ENCODE assay signal across 26 cellular contexts in the genomic region with DNA sequence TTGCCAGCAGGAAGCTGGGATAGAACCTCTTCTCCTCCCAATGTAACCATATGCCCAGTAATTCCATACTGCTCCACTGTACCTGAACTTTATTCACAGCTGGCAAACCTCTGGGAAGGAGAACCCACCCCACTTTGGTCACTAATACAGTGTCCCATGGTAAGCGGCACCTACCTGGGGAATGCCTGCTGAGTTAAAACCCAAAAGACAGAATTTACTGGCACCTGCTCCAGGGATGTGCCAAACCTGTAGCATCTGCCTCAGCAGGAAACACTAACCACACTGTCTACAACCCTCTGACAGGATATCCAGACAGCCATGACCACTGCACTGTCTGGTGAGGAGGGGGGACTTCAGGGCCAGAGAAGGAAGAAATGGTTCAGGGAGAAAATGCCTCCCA. TPM values are rescaled to one million over a fixed set of nuclear protein-coding genes. Genes with fewer than 3 reads are reported as not detected.
A peak's percentile ranks its signal among the peaks of the same experiment; 100 is the strongest.
DNase-seq lines count a peak whose midpoint lies in the region; ATAC-seq and TF ChIP-seq lines count a peak whose summit lies in the region.
"Had no signal": no experiment of that assay in that cellular context is flagged by ENCODE, and none has a peak within 500 bp of the region (broad histone marks: within the 10 kb centered on the region; RNA-seq: fewer than 3 reads in every experiment).

No MANE protein-coding gene starts in this region.

- peaks cover 82% of the 10 kb centered on the region for H3K36me3 Mint-ChIP-seq in activated CD4-positive, alpha-beta T cell treated with anti-CD3 and anti-CD28 coated beads, Interleukin-2, amount 10 ng/mL, durations not matched to agents 24 days and 14 days (ENCODE audit: low read depth)
- peaks cover 79% of the 10 kb centered on the region for H3K36me3 Mint-ChIP-seq in activated CD4-positive, alpha-beta memory T cell treated with anti-CD3 and anti-CD28 coated beads for 36 hours
- H3K36me3 Mint-ChIP-seq in effector memory CD8-positive, alpha-beta T cell (ENCODE audit: insufficient read depth), result peaks cover 100% of the 10 kb centered on the region
- H3K36me3 Mint-ChIP-seq in Caco-2 (ENCODE audit: insufficient read depth, unreplicated experiment), result peaks cover 73% of the 10 kb centered on the region

- CTCF ChIA-PET in activated CD4-positive, alpha-beta memory T cell treated with anti-CD3 and anti-CD28 coated beads for 36 hours (lab: Charles Lee), result interaction anchor here (0.9 to 4.9 kb wide), 4 partner anchors 10 to 83 kb away, joined by 3 to 34 read pairs (median 22); no protein-coding TSS in a partner anchor
- CTCF ChIA-PET in Caco-2 (lab: Charles Lee), result no interaction called here

- H3K27me3 Mint-ChIP-seq in activated CD4-positive, alpha-beta T cell treated with anti-CD3 and anti-CD28 coated beads, Interleukin-2, amount 10 ng/mL, durations not matched to agents 24 days and 14 days, result no peaks in the 10 kb centered on the region
- H3K27me3 Mint-ChIP-seq in activated CD4-positive, alpha-beta memory T cell treated with anti-CD3 and anti-CD28 coated beads for 36 hours, result no peaks in the 10 kb centered on the region
- H3K27me3 Mint-ChIP-seq in effector memory CD8-positive, alpha-beta T cell, result no peaks in the 10 kb centered on the region
- no peaks in the 10 kb centered on the region for H3K27me3 Mint-ChIP-seq in Caco-2 (ENCODE audit: insufficient read depth, unreplicated experiment)
- H3K27me3 Mint-ChIP-seq: dendritic cell treated with granulocyte-macrophage colony-stimulating factor and Interleukin-4, amounts not matched to agents 40 ng/mL and 50 ng/mL, for 4 days had no signal

- DNase-seq in activated CD4-positive, alpha-beta T cell treated with anti-CD3 and anti-CD28 coated beads, Interleukin-2, amount 10 ng/mL, durations not matched to agents 24 days and 14 days, result no peak
- no peak for DNase-seq in activated CD4-positive, alpha-beta T cell treated with anti-CD3 and anti-CD28 coated beads for 48 hours
- DNase-seq in Ammon's horn (ENCODE audit: low spot score), result peak; percentile 1
- no peak for DNase-seq in activated CD4-positive, alpha-beta memory T cell treated with anti-CD3 and anti-CD28 coated beads for 36 hours
- DNase-seq in effector memory CD8-positive, alpha-beta T cell, result no peak
- no peak for DNase-seq in Caco-2
- no peak for DNase-seq in AML-193 (lab: John Stamatoyannopoulos, UW)
- DNase-seq: activated CD4-positive, alpha-beta T cell treated with anti-CD3 and anti-CD28 coated beads, Interleukin-2, amount 50 U/mL, for 1 hour; amniotic stem cell; HCEC 1CT; IMR-90; left cardiac atrium; mesenchymal stem cell; NCI-H2081; NCI-H345; NCI-H82; pancreas; right cardiac atrium; stimulated activated CD4-positive, alpha-beta T cell treated with anti-CD3 and anti-CD28 coated beads, Interleukin-15, amount 100 ng/mL, for 24 hours had no signal

- POLR2A ChIA-PET in activated CD4-positive, alpha-beta memory T cell treated with anti-CD3 and anti-CD28 coated beads for 36 hours (lab: Charles Lee), result no interaction called here
- POLR2A ChIA-PET in Caco-2 (lab: Charles Lee), result no interaction called here

- TF ChIP-seq CTCF in Caco-2 (IDR thresholded peaks at IDR 0.05; ENCODE audit: insufficient read depth in 1 of 2, low read depth in 1 of 2, low read length in 1 of 2, severe bottlenecking in 1 of 2, unreplicated experiment in 1 of 2), result no peak

- BruUV-seq in Caco-2 (replicated peaks; lab: Mats Ljungman, UMichigan), result no TSS peak

- peaks cover 3% of the 10 kb centered on the region for H3K36me3 ChIP-seq in Caco-2 (ENCODE audit: control insufficient read depth, insufficient read depth, low read length)

- intact Hi-C loops in activated CD4-positive, alpha-beta T cell treated with anti-CD3 and anti-CD28 coated beads, Interleukin-2, amount 10 ng/mL, durations not matched to agents 24 days and 14 days (cut with micrococcal nuclease), result no loop called here
- intact Hi-C loops in activated CD4-positive, alpha-beta memory T cell treated with anti-CD3 and anti-CD28 coated beads for 36 hours (cut with micrococcal nuclease), result no loop called here
- intact Hi-C loops in Caco-2 (cut with micrococcal nuclease; ENCODE audit: unreplicated experiment), result no loop called here

- H3K4me1 Mint-ChIP-seq in activated CD4-positive, alpha-beta T cell treated with anti-CD3 and anti-CD28 coated beads, Interleukin-2, amount 10 ng/mL, durations not matched to agents 24 days and 14 days, result peaks cover 53% of the 10 kb centered on the region
- H3K4me1 Mint-ChIP-seq in activated CD4-positive, alpha-beta memory T cell treated with anti-CD3 and anti-CD28 coated beads for 36 hours (ENCODE audit: low read depth), result peaks cover 54% of the 10 kb centered on the region
- peaks cover 34 to 43% of the 10 kb centered on the region in 2 donors for H3K4me1 Mint-ChIP-seq in effector memory CD8-positive, alpha-beta T cell (ENCODE audit: low read depth in 2 of 2)
- H3K4me1 Mint-ChIP-seq in Caco-2 (ENCODE audit: low read depth, unreplicated experiment), result no peaks in the 10 kb centered on the region

- no peaks in the 10 kb centered on the region for H3K27me3 ChIP-seq in Caco-2 (replicated peaks; ENCODE audit: control insufficient read depth, insufficient read depth, low read length)
- H3K27me3 ChIP-seq: breast epithelium, pancreas had no signal

- no peaks in the 10 kb centered on the region for H3K4me1 ChIP-seq in Caco-2
- H3K4me1 ChIP-seq: breast epithelium had no signal

- H3K27ac Mint-ChIP-seq in activated CD4-positive, alpha-beta T cell treated with anti-CD3 and anti-CD28 coated beads, Interleukin-2, amount 10 ng/mL, durations not matched to agents 24 days and 14 days, result peak overlapping the region; percentile 13
- H3K27ac Mint-ChIP-seq in activated CD4-positive, alpha-beta memory T cell treated with anti-CD3 and anti-CD28 coated beads for 36 hours, result peak overlapping the region; percentile 39
- H3K27ac Mint-ChIP-seq in effector memory CD8-positive, alpha-beta T cell, result peak overlapping the region; percentile 26 to 91
- H3K27ac Mint-ChIP-seq in Caco-2 (ENCODE audit: unreplicated experiment), result no peak overlapping the region
- H3K27ac Mint-ChIP-seq: dendritic cell treated with granulocyte-macrophage colony-stimulating factor and Interleukin-4, amounts not matched to agents 40 ng/mL and 50 ng/mL, for 4 days had no signal

- no peak overlapping the region for H3K4me3 Mint-ChIP-seq in activated CD4-positive, alpha-beta T cell treated with anti-CD3 and anti-CD28 coated beads, Interleukin-2, amount 10 ng/mL, durations not matched to agents 24 days and 14 days
- H3K4me3 Mint-ChIP-seq in activated CD4-positive, alpha-beta memory T cell treated with anti-CD3 and anti-CD28 coated beads for 36 hours, result no peak overlapping the region
- H3K4me3 Mint-ChIP-seq in effector memory CD8-positive, alpha-beta T cell, result no peak overlapping the region
- H3K4me3 Mint-ChIP-seq in Caco-2 (ENCODE audit: unreplicated experiment), result no peak overlapping the region
- H3K4me3 Mint-ChIP-seq: dendritic cell treated with granulocyte-macrophage colony-stimulating factor and Interleukin-4, amounts not matched to agents 40 ng/mL and 50 ng/mL, for 4 days had no signal

- H3K9me3 Mint-ChIP-seq in activated CD4-positive, alpha-beta T cell treated with anti-CD3 and anti-CD28 coated beads, Interleukin-2, amount 10 ng/mL, durations not matched to agents 24 days and 14 days, result no peaks in the 10 kb centered on the region
- no peaks in the 10 kb centered on the region for H3K9me3 Mint-ChIP-seq in activated CD4-positive, alpha-beta memory T cell treated with anti-CD3 and anti-CD28 coated beads for 36 hours
- H3K9me3 Mint-ChIP-seq in effector memory CD8-positive, alpha-beta T cell, result no peaks in the 10 kb centered on the region
- H3K9me3 Mint-ChIP-seq in Caco-2 (ENCODE audit: unreplicated experiment), result no peaks in the 10 kb centered on the region
- H3K9me3 Mint-ChIP-seq: dendritic cell treated with granulocyte-macrophage colony-stimulating factor and Interleukin-4, amounts not matched to agents 40 ng/mL and 50 ng/mL, for 4 days had no signal

- no peak overlapping the region for H3K4me3 ChIP-seq in Caco-2 (ENCODE audit: low read depth, low read length)
- H3K4me3 ChIP-seq: breast epithelium, pancreas had no signal

- no peak for ATAC-seq in effector memory CD8-positive, alpha-beta T cell (replicated peaks)
- ATAC-seq in GM18907 (IDR thresholded peaks at IDR 0.05; ENCODE audit: unreplicated experiment), result no peak
- ATAC-seq: left cardiac atrium, right cardiac atrium had no signal

- H3K9me3 ChIP-seq in Caco-2, result no peaks in the 10 kb centered on the region
- H3K9me3 ChIP-seq: breast epithelium, pancreas had no signal

RNA-seq across cellular contexts. Expression of a gene that starts 26.6 kb away (rescaled TPM):
- total RNA-seq in activated CD4-positive, alpha-beta T cell treated with anti-CD3 and anti-CD28 coated beads, Interleukin-2, amount 10 ng/mL, durations not matched to agents 24 days and 14 days, result 262 and 286 TPM in 2 replicates
- 100 to 1,000 TPM; 241 to 252 TPM for total RNA-seq in activated CD4-positive, alpha-beta memory T cell treated with anti-CD3 and anti-CD28 coated beads for 36 hours
- 131 and 132 TPM in 2 replicates for total RNA-seq in Caco-2 (2022)

RNA-seq across cellular contexts. Expression of a gene that starts 26.7 kb away (rescaled TPM):
- total RNA-seq in activated CD4-positive, alpha-beta T cell treated with anti-CD3 and anti-CD28 coated beads, Interleukin-2, amount 10 ng/mL, durations not matched to agents 24 days and 14 days, result 24.0 and 28.0 TPM in 2 replicates
- total RNA-seq in activated CD4-positive, alpha-beta memory T cell treated with anti-CD3 and anti-CD28 coated beads for 36 hours, result 10 to 100 TPM; 35.3 to 42.7 TPM
- total RNA-seq in Caco-2 (2022), result 11.6 and 13.6 TPM in 2 replicates

RNA-seq across cellular contexts. Expression of a gene that starts 28.3 kb away (rescaled TPM):
- total RNA-seq in activated CD4-positive, alpha-beta T cell treated with anti-CD3 and anti-CD28 coated beads, Interleukin-2, amount 10 ng/mL, durations not matched to agents 24 days and 14 days, result 1.3 and 1.7 TPM in 2 replicates
- 1 to 10 TPM; 2.0 to 2.9 TPM for total RNA-seq in activated CD4-positive, alpha-beta memory T cell treated with anti-CD3 and anti-CD28 coated beads for 36 hours
- 1.2 TPM in 2 replicates for total RNA-seq in Caco-2 (2022)

RNA-seq across cellular contexts. Expression of a gene that starts 56.1 kb away (rescaled TPM):
- total RNA-seq in activated CD4-positive, alpha-beta T cell treated with anti-CD3 and anti-CD28 coated beads, Interleukin-2, amount 10 ng/mL, durations not matched to agents 24 days and 14 days, result 66.9 and 67.3 TPM in 2 replicates
- 1 to 10 TPM; 2.3 to 3.1 TPM for total RNA-seq in activated CD4-positive, alpha-beta memory T cell treated with anti-CD3 and anti-CD28 coated beads for 36 hours
- 1.7 and 2.6 TPM in 2 replicates for total RNA-seq in Caco-2 (2022)

RNA-seq across cellular contexts. Expression of a gene that starts 57.3 kb away (rescaled TPM):
- not detected in 2 replicates for total RNA-seq in activated CD4-positive, alpha-beta T cell treated with anti-CD3 and anti-CD28 coated beads, Interleukin-2, amount 10 ng/mL, durations not matched to agents 24 days and 14 days
- total RNA-seq in activated CD4-positive, alpha-beta memory T cell treated with anti-CD3 and anti-CD28 coated beads for 36 hours, result under 1 TPM; 0.44 to 0.69 TPM
- not detected in 2 replicates for total RNA-seq in Caco-2 (2022)
- total RNA-seq: breast epithelium, endothelial cell of umbilical vein, IMR-90, left cardiac atrium, OCI-LY7, pancreas, subcutaneous adipose tissue, ureter had no signal
